ENCODE assay signal across 8 cellular contexts in genomic region chr16:89052824-89053724, GRCh38. TPM values are rescaled to one million over a fixed set of nuclear protein-coding genes. Genes with fewer than 3 reads are reported as not detected.
DNase-seq lines count a peak whose midpoint lies in the region; ATAC-seq and TF ChIP-seq lines count a peak whose summit lies in the region.

No MANE protein-coding gene starts in this region.

- H3K9ac ChIP-seq in BLaER1 = peak overlapping the region; percentile 48

- no peaks in the 10 kb centered on the region for H3K36me3 Mint-ChIP-seq in glutamatergic neuron (ENCODE audit: unreplicated experiment)
- no peaks in the 10 kb centered on the region for H3K36me3 Mint-ChIP-seq in activated CD4-positive, alpha-beta T cell treated with anti-CD3 and anti-CD28 coated beads, Interleukin-2, amount 10 ng/mL, durations not matched to agents 7 days and 5 days (ENCODE audit: low read depth)

- CTCF ChIA-PET in activated CD4-positive, alpha-beta T cell treated with anti-CD3 and anti-CD28 coated beads, Interleukin-2, amount 10 ng/mL, durations not matched to agents 7 days and 5 days (lab: Charles Lee) = no interaction called here

- no peak overlapping the region for H3K27ac Mint-ChIP-seq in glutamatergic neuron (ENCODE audit: unreplicated experiment)
- no peak overlapping the region for H3K27ac Mint-ChIP-seq in activated CD4-positive, alpha-beta T cell treated with anti-CD3 and anti-CD28 coated beads, Interleukin-2, amount 10 ng/mL, durations not matched to agents 7 days and 5 days

- in situ Hi-C loops in KBM-7 (cut with MboI; ENCODE audit: low pct_unique_long_range_greater_than_20kb, low sequenced_read_pairs) = no loop called here

- H3K4me1 ChIP-seq in BLaER1 (peaks cover 58% of the 10 kb centered on the region), thoracic aorta (ENCODE audit: control insufficient read depth in 1 of 2, low read depth in 2 of 2) (no peaks in the 10 kb centered on the region)

- H3K4me3 ChIP-seq in BLaER1 = peak overlapping the region; percentile 48
- peak overlapping the region; percentile 35 for H3K4me3 ChIP-seq in thoracic aorta

- peaks cover 16% of the 10 kb centered on the region; the same call in 1 of the 2 replicates for H4K20me1 ChIP-seq in BLaER1

- H3K27ac ChIP-seq in BLaER1 = peak overlapping the region; percentile 56
- H3K27ac ChIP-seq in thoracic aorta = no peak overlapping the region

- no peak for TF ChIP-seq CTCF in thoracic aorta (IDR thresholded peaks at IDR 0.05)
- no peak for TF ChIP-seq CTCF in glutamatergic neuron (IDR thresholded peaks at IDR 0.05; ENCODE audit: partially characterized antibody, unreplicated experiment)

- peaks cover 7% of the 10 kb centered on the region for H3K4me1 Mint-ChIP-seq in glutamatergic neuron (ENCODE audit: low read depth, unreplicated experiment)
- H3K4me1 Mint-ChIP-seq in activated CD4-positive, alpha-beta T cell treated with anti-CD3 and anti-CD28 coated beads, Interleukin-2, amount 10 ng/mL, durations not matched to agents 7 days and 5 days = no peaks in the 10 kb centered on the region

- H3K9me3 ChIP-seq in BLaER1 (no peaks in the 10 kb centered on the region), thoracic aorta (no peaks in the 10 kb centered on the region)

- peaks cover 4% of the 10 kb centered on the region for H3K27me3 Mint-ChIP-seq in glutamatergic neuron (ENCODE audit: unreplicated experiment)
- H3K27me3 Mint-ChIP-seq in activated CD4-positive, alpha-beta T cell treated with anti-CD3 and anti-CD28 coated beads, Interleukin-2, amount 10 ng/mL, durations not matched to agents 7 days and 5 days = no peaks in the 10 kb centered on the region

- H3K36me3 ChIP-seq in BLaER1 (no peaks in the 10 kb centered on the region), thoracic aorta (no peaks in the 10 kb centered on the region)

- POLR2A ChIA-PET in activated CD4-positive, alpha-beta T cell treated with anti-CD3 and anti-CD28 coated beads, Interleukin-2, amount 10 ng/mL, durations not matched to agents 7 days and 5 days (lab: Charles Lee) = no interaction called here

- ATAC-seq in thoracic aorta (ENCODE audit: insufficient number of reproducible peaks, low FRiP score, low read depth) = no peak

- no peaks in the 10 kb centered on the region for H3K27me3 ChIP-seq in BLaER1
- no peaks in the 10 kb centered on the region for H3K27me3 ChIP-seq in thoracic aorta (replicated peaks; ENCODE audit: insufficient read depth)

- DNase-seq in KBM-7 (peak; percentile 81), SHP77 treated with DMSO at 0.1 percent for 48 hours (lab: John Stamatoyannopoulos, UW) (peak; percentile 93), fibroblast of gingiva (ENCODE audit: low read depth) (peak; percentile 55), thoracic aorta (ENCODE audit: low spot score) (no peak), glutamatergic neuron (no peak), NCI-H226 (no peak)
- DNase-seq in activated CD4-positive, alpha-beta T cell treated with anti-CD3 and anti-CD28 coated beads, Interleukin-2, amount 10 ng/mL, durations not matched to agents 7 days and 5 days = no peak

- H3K4me2 ChIP-seq in BLaER1 = peak overlapping the region; percentile 82

- H3K4me3 Mint-ChIP-seq in glutamatergic neuron (ENCODE audit: unreplicated experiment) = no peak overlapping the region
- no peak overlapping the region for H3K4me3 Mint-ChIP-seq in activated CD4-positive, alpha-beta T cell treated with anti-CD3 and anti-CD28 coated beads, Interleukin-2, amount 10 ng/mL, durations not matched to agents 7 days and 5 days

- peaks cover 2% of the 10 kb centered on the region for H3K9me3 Mint-ChIP-seq in glutamatergic neuron (ENCODE audit: unreplicated experiment)
- H3K9me3 Mint-ChIP-seq in activated CD4-positive, alpha-beta T cell treated with anti-CD3 and anti-CD28 coated beads, Interleukin-2, amount 10 ng/mL, durations not matched to agents 7 days and 5 days = no peaks in the 10 kb centered on the region

RNA-seq across cellular contexts. Expression of gene ACSF3, which starts 40.6 kb away (rescaled TPM):
- total RNA-seq in thoracic aorta = 10 to 100 TPM; 24.1 to 41.7 TPM
- 29.3 TPM for total RNA-seq in glutamatergic neuron (ENCODE audit: unreplicated experiment)
- 10 to 100 TPM; 57.3 to 62.0 TPM for total RNA-seq in activated CD4-positive, alpha-beta T cell treated with anti-CD3 and anti-CD28 coated beads, Interleukin-2, amount 10 ng/mL, durations not matched to agents 7 days and 5 days

Comparison
In these comparisons a context has a peak if more than half of its experiments do, and no peak if none do; other contexts are left out.
1. DNase-seq: peak in KBM-7 (single experiment), SHP77 treated with DMSO at 0.1 percent for 48 hours (single experiment) and fibroblast of gingiva (single experiment); none in thoracic aorta (single experiment), glutamatergic neuron (single experiment), NCI-H226 (single experiment) and activated CD4-positive, alpha-beta T cell treated with anti-CD3 and anti-CD28 coated beads, Interleukin-2, amount 10 ng/mL, durations not matched to agents 7 days and 5 days (single experiment).